In the genomic region with DNA sequence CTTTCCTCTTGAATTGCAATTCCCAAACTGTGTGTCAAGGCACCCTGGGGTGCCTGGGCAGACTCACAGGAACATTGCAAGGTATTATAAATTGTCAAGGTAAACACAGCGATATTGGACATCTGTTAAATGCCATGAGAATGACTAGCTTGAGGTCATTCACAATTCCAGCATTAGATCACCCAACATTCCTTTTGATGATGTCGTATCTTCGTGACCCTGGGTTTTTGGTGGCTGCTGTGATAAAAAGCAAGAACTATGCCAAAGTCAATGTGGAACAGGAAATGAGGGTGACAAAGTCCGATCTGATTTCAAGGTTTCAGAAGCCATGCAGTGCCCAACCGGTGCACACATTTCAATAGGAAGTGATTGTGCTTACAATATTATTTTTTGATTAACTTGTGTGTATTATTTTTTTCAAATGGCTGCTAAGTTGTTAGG, we compare ENCODE assay signal across 11 cellular contexts.
DNase-seq lines count a peak whose midpoint lies in the region; ATAC-seq and TF ChIP-seq lines count a peak whose summit lies in the region.
"Had no signal": no experiment of that assay in that cellular context is flagged by ENCODE, and none has a peak within 500 bp of the region (broad histone marks: within the 10 kb centered on the region; RNA-seq: fewer than 3 reads in every experiment).

No MANE protein-coding gene starts in this region.

- intact Hi-C loops in activated T-helper 2 cell treated with anti-CD3 and anti-CD28 coated beads, Interferon-gamma antibody, Interleukin-2, Interleukin-4, amounts not matched to agents 10 μg/mL and 5 μg/mL and 100 μg/mL, durations not matched to agents 14 hours and 24 hours and 36 hours (cut with micrococcal nuclease) = no loop called here

- peaks cover 12% of the 10 kb centered on the region for H3K9me3 Mint-ChIP-seq in osteocyte (ENCODE audit: unreplicated experiment)
- H3K9me3 Mint-ChIP-seq in activated T-helper 2 cell treated with anti-CD3 and anti-CD28 coated beads, Interferon-gamma antibody, Interleukin-2, Interleukin-4, amounts not matched to agents 10 μg/mL and 5 μg/mL and 100 μg/mL, durations not matched to agents 14 hours and 24 hours and 36 hours = no peaks in the 10 kb centered on the region

- peaks cover 4% of the 10 kb centered on the region for H3K36me3 Mint-ChIP-seq in osteocyte (ENCODE audit: unreplicated experiment)
- no peaks in the 10 kb centered on the region for H3K36me3 Mint-ChIP-seq in activated T-helper 2 cell treated with anti-CD3 and anti-CD28 coated beads, Interferon-gamma antibody, Interleukin-2, Interleukin-4, amounts not matched to agents 10 μg/mL and 5 μg/mL and 100 μg/mL, durations not matched to agents 14 hours and 24 hours and 36 hours (ENCODE audit: low read depth)

- H3K4me1 Mint-ChIP-seq in osteocyte (ENCODE audit: unreplicated experiment) = peaks cover 53% of the 10 kb centered on the region
- no peaks in the 10 kb centered on the region for H3K4me1 Mint-ChIP-seq in activated T-helper 2 cell treated with anti-CD3 and anti-CD28 coated beads, Interferon-gamma antibody, Interleukin-2, Interleukin-4, amounts not matched to agents 10 μg/mL and 5 μg/mL and 100 μg/mL, durations not matched to agents 14 hours and 24 hours and 36 hours (ENCODE audit: low read depth)
- H3K4me1 Mint-ChIP-seq: activated CD4-positive, alpha-beta T cell treated with anti-CD3 and anti-CD28 coated beads for 36 hours had no signal

- H3K27ac Mint-ChIP-seq in osteocyte (ENCODE audit: unreplicated experiment) = peak overlapping the region; percentile 50
- H3K27ac Mint-ChIP-seq in activated T-helper 2 cell treated with anti-CD3 and anti-CD28 coated beads, Interferon-gamma antibody, Interleukin-2, Interleukin-4, amounts not matched to agents 10 μg/mL and 5 μg/mL and 100 μg/mL, durations not matched to agents 14 hours and 24 hours and 36 hours = no peak overlapping the region
- H3K27ac Mint-ChIP-seq: activated CD4-positive, alpha-beta T cell treated with anti-CD3 and anti-CD28 coated beads for 36 hours had no signal

- no peak overlapping the region for H3K4me3 Mint-ChIP-seq in osteocyte (ENCODE audit: unreplicated experiment)
- no peak overlapping the region for H3K4me3 Mint-ChIP-seq in activated T-helper 2 cell treated with anti-CD3 and anti-CD28 coated beads, Interferon-gamma antibody, Interleukin-2, Interleukin-4, amounts not matched to agents 10 μg/mL and 5 μg/mL and 100 μg/mL, durations not matched to agents 14 hours and 24 hours and 36 hours (ENCODE audit: low read depth)
- H3K4me3 Mint-ChIP-seq: activated CD4-positive, alpha-beta T cell treated with anti-CD3 and anti-CD28 coated beads for 36 hours had no signal

- no peaks in the 10 kb centered on the region for H3K27me3 Mint-ChIP-seq in osteocyte (ENCODE audit: unreplicated experiment)
- no peaks in the 10 kb centered on the region for H3K27me3 Mint-ChIP-seq in activated T-helper 2 cell treated with anti-CD3 and anti-CD28 coated beads, Interferon-gamma antibody, Interleukin-2, Interleukin-4, amounts not matched to agents 10 μg/mL and 5 μg/mL and 100 μg/mL, durations not matched to agents 14 hours and 24 hours and 36 hours (ENCODE audit: low read depth)

- no peak for ATAC-seq in GM21515 (IDR thresholded peaks at IDR 0.05; ENCODE audit: unreplicated experiment)
- ATAC-seq: activated CD4-positive, alpha-beta T cell treated with anti-CD3 and anti-CD28 coated beads for 36 hours; lower lobe of right lung had no signal

- TF ChIP-seq CTCF in osteocyte (IDR thresholded peaks at IDR 0.05) = no peak

- DNase-seq in H4 (ENCODE audit: low spot score) (peak; percentile 83), SW480 (ENCODE audit: low spot score) (peak; percentile 78), fibroblast of peridontal ligament (ENCODE audit: extremely low read depth) (peak; percentile 29), osteocyte (ENCODE audit: extremely low spot score, unreplicated experiment) (no peak), DMS114 treated with DMSO at 0.1 percent for 48 hours (lab: John Stamatoyannopoulos, UW; ENCODE audit: unreplicated experiment) (no peak), OCI-M1 (lab: John Stamatoyannopoulos, UW) (no peak)
- DNase-seq in activated T-helper 2 cell treated with anti-CD3 and anti-CD28 coated beads, Interferon-gamma antibody, Interleukin-2, Interleukin-4, amounts not matched to agents 10 μg/mL and 5 μg/mL and 100 μg/mL, durations not matched to agents 14 hours and 24 hours and 36 hours (ENCODE audit: low spot score) = no peak
- DNase-seq: activated CD4-positive, alpha-beta T cell treated with anti-CD3 and anti-CD28 coated beads for 36 hours; lower lobe of right lung; MV-4-11 had no signal

Comparison
In these comparisons a context has a peak if more than half of its experiments do, and no peak if none do; other contexts are left out.
1. DNase-seq: peak in H4 (single experiment), SW480 (single experiment) and fibroblast of peridontal ligament (single experiment); none in osteocyte (single experiment), activated T-helper 2 cell treated with anti-CD3 and anti-CD28 coated beads, Interferon-gamma antibody, Interleukin-2, Interleukin-4, amounts not matched to agents 10 μg/mL and 5 μg/mL and 100 μg/mL, durations not matched to agents 14 hours and 24 hours and 36 hours (single experiment), DMS114 treated with DMSO at 0.1 percent for 48 hours (single experiment) and OCI-M1 (single experiment).